17 cellular contexts compared by ENCODE assay signal in the genomic region with DNA sequence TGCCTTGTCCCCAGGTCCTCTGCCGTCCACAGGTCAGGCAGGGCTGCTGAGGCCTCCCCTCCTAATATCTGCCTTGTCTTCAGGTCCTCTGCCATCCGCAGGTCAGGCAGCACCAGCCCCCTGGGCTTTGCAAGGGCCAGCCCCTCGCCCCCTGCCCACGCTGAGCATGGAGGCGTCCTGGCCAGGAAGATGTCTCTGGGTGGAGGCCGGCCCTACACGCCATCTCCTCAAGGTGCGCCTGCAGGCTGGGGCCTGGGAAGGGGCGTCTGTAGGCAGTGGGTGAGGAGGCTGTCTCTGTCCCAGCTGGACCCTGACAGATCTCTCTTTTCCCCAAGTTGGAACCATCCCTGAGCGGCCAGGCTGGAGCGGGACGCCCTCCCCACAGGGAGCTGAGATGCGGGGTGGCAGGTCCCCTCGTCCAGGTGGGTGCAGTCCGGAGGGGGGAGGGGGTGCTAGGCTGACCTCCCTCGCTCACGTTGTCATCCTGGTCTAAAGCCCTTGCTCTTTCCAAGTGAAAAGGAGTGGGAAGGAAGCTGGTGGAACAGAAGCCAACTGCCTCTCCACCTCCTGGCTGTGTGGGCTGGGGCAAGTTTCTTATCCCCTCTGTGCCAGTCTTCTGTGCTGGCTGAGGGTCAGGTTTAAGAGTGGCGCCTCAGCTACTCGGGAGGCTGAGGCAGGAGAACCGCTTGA. TPM values are rescaled to one million over a fixed set of nuclear protein-coding genes. Genes with fewer than 3 reads are reported as not detected.
A peak's percentile ranks its signal among the peaks of the same experiment; 100 is the strongest.
DNase-seq lines count a peak whose midpoint lies in the region; TF ChIP-seq lines count a peak whose summit lies in the region.
"Had no signal": no experiment of that assay in that cellular context is flagged by ENCODE, and none has a peak within 500 bp of the region (broad histone marks: within the 10 kb centered on the region; RNA-seq: fewer than 3 reads in every experiment).

No MANE protein-coding gene starts in this region.

- CTCF ChIA-PET in HEK293 (lab: Yijun Ruan, JAX) = interaction anchor here (1.8 kb wide), 1 partner anchor 71 kb away, joined by 4 read pairs; no protein-coding TSS in a partner anchor
- CTCF ChIA-PET in HEK293T (lab: Yijun Ruan, JAX) = no interaction called here

- H3K4me2 ChIP-seq in osteoblast (ENCODE audit: insufficient read depth, low read length) = no peak overlapping the region
- H3K4me2 ChIP-seq: BLaER1 treated with 17β-estradiol and CSF1 and Interleukin-3, amounts not matched to agents 10 nM and 100 nM; GM23338 had no signal

- POLR2A ChIA-PET in HEK293 (lab: Yijun Ruan, JAX) = no interaction called here
- POLR2A ChIA-PET in HEK293T (lab: Yijun Ruan, JAX) = no interaction called here

- no peaks in the 10 kb centered on the region for H3K27me3 ChIP-seq in BE2C
- no peaks in the 10 kb centered on the region for H3K27me3 ChIP-seq in osteoblast (ENCODE audit: insufficient read depth, low read length)
- H3K27me3 ChIP-seq: BLaER1 treated with 17β-estradiol and CSF1 and Interleukin-3, amounts not matched to agents 10 nM and 100 nM had no signal

- DNase-seq in BE2C (peak; percentile 9), caudate nucleus (lab: John Stamatoyannopoulos, UW) (no peak), osteoblast (ENCODE audit: insufficient read length, low spot score, missing footprints) (peak; percentile 86), islet precursor cell (no peak), HEK293T (ENCODE audit: extremely low spot score) (no peak), NCI-H146 treated with DMSO at 0.1 percent for 48 hours (lab: John Stamatoyannopoulos, UW; ENCODE audit: unreplicated experiment) (no peak), NCI-H2196 (lab: John Stamatoyannopoulos, UW; ENCODE audit: unreplicated experiment) (no peak)
- DNase-seq: CD4-positive, CD25-positive, alpha-beta regulatory T cell; CD8-positive, alpha-beta memory T cell; COR-L47; DMS 273 treated with DMSO at 0.1 percent for 48 hours; DMS53; DND-41; EL had no signal

- H4K20me1 ChIP-seq in osteoblast (ENCODE audit: insufficient read depth, low read length) = peaks cover 9% of the 10 kb centered on the region

- H3K4me3 ChIP-seq in BE2C (ENCODE audit: low read depth, low read length) (no peak overlapping the region), HEK293 (ENCODE audit: low read depth, low read length) (no peak overlapping the region), osteoblast (ENCODE audit: insufficient read depth, low read length) (no peak overlapping the region)
- H3K4me3 ChIP-seq: BLaER1 treated with 17β-estradiol and CSF1 and Interleukin-3, amounts not matched to agents 10 nM and 100 nM; GM23338 had no signal

- peaks cover 8% of the 10 kb centered on the region; the same call in 1 of the 2 replicates for H3K36me3 ChIP-seq in BE2C
- peaks cover 0 to 87% of the 10 kb centered on the region in 2 experiments; a peak in 2 of 3 replicates for H3K36me3 ChIP-seq in HEK293 (ENCODE audit: control insufficient read depth in 2 of 2, insufficient read depth in 1 of 2, low read length in 2 of 2)
- peaks cover 28% of the 10 kb centered on the region for H3K36me3 ChIP-seq in osteoblast (ENCODE audit: insufficient read depth, low read length)

- no peak overlapping the region for H3K27ac ChIP-seq in HEK293 (ENCODE audit: extremely low read depth, low read depth, low read length)
- peak overlapping the region; percentile 18 for H3K27ac ChIP-seq in caudate nucleus (ENCODE audit: low read depth, low read length)
- no peak overlapping the region for H3K27ac ChIP-seq in osteoblast (ENCODE audit: low read depth, low read length)
- H3K27ac ChIP-seq: BLaER1 treated with 17β-estradiol and CSF1 and Interleukin-3, amounts not matched to agents 10 nM and 100 nM had no signal

- no peak overlapping the region for H2AFZ ChIP-seq in osteoblast (ENCODE audit: low read length)
- H2AFZ ChIP-seq: GM23338 had no signal

- H3K4me1 ChIP-seq in BE2C (peaks cover 14% of the 10 kb centered on the region), HEK293 (ENCODE audit: control insufficient read depth, insufficient read depth, low read length) (peaks cover 5% of the 10 kb centered on the region), osteoblast (ENCODE audit: insufficient read depth, low read length) (peaks cover 9% of the 10 kb centered on the region)

- no peaks in the 10 kb centered on the region for H3K79me2 ChIP-seq in osteoblast (ENCODE audit: insufficient read depth, low read length)

- TF ChIP-seq CTCF in BE2C (IDR thresholded peaks at IDR 0.05; ENCODE audit: low read depth, low read length) (no peak), HEK293 (tag by site-specific recombination; IDR thresholded peaks at IDR 0.05) (no peak), osteoblast (IDR thresholded peaks at IDR 0.05; ENCODE audit: extremely low read depth, low read depth, low read length) (no peak)

- H3K9me3 ChIP-seq in BE2C = no peaks in the 10 kb centered on the region
- no peaks in the 10 kb centered on the region for H3K9me3 ChIP-seq in HEK293 (ENCODE audit: control insufficient read depth, insufficient read depth, low read depth, low read length)
- no peaks in the 10 kb centered on the region for H3K9me3 ChIP-seq in osteoblast (ENCODE audit: low read depth, low read length)
- H3K9me3 ChIP-seq: BLaER1 treated with 17β-estradiol and CSF1 and Interleukin-3, amounts not matched to agents 10 nM and 100 nM had no signal

TF ChIP-seq in HEK293, 187 proteins besides CTCF, POLR2A, EP300 and RAD21:
- TF ChIP-seq ZFHX2 (tag by site-specific recombination; conservative IDR thresholded peaks at IDR 0.05) (peak; percentile 33; the same call in 1 of the 2 replicates), EGR2 (tag by site-specific recombination; IDR thresholded peaks at IDR 0.05; ENCODE audit: low read depth) (peak; percentile 55; the same call in 1 of the 2 replicates), ZNF549 (tag by site-specific recombination; IDR thresholded peaks at IDR 0.05) (no peak)

TF ChIP-seq in HEK293T, 16 proteins besides CTCF, POLR2A, EP300 and RAD21:
- TF ChIP-seq L3MBTL2 (conservative IDR thresholded peaks at IDR 0.05) (no peak), NFRKB (IDR thresholded peaks at IDR 0.05) (no peak), ZNF384 (IDR thresholded peaks at IDR 0.05) (no peak), PKNOX1 (IDR thresholded peaks at IDR 0.05) (no peak), SP1 (IDR thresholded peaks at IDR 0.05) (no peak), SUZ12 (IDR thresholded peaks at IDR 0.05) (no peak), TARDBP (IDR thresholded peaks at IDR 0.05) (no peak), HDGF (IDR thresholded peaks at IDR 0.05; ENCODE audit: borderline replicate concordance) (no peak), FOXM1 (IDR thresholded peaks at IDR 0.05; ENCODE audit: borderline replicate concordance) (no peak), FOXK2 (IDR thresholded peaks at IDR 0.05) (no peak), FOXA1 (IDR thresholded peaks at IDR 0.05) (no peak)

RNA-seq across cellular contexts. Expression of gene PUS1, which starts 13.9 kb away (rescaled TPM):
- polyA plus RNA-seq in BE2C (2012; ENCODE audit: insufficient read depth, insufficient read length, low read depth) = 128 TPM
- 6.5 and 7.6 TPM in 2 replicates for total RNA-seq in osteoblast

RNA-seq across cellular contexts. Expression of gene ULK1, which starts 20.7 kb away (rescaled TPM):
- 43.2 TPM for polyA plus RNA-seq in BE2C (2012; ENCODE audit: insufficient read depth, insufficient read length, low read depth)
- 13.3 and 14.1 TPM in 2 replicates for total RNA-seq in osteoblast

RNA-seq across cellular contexts. Expression of gene EP400, which starts 34.6 kb away (rescaled TPM):
- 50.5 TPM for polyA plus RNA-seq in BE2C (2012; ENCODE audit: insufficient read depth, insufficient read length, low read depth)
- 14.4 and 14.5 TPM in 2 replicates for total RNA-seq in osteoblast

Comparison
In these comparisons a context has a peak if more than half of its experiments do, and no peak if none do; other contexts are left out.
1. DNase-seq: peak in BE2C (single experiment) and osteoblast (single experiment); none in caudate nucleus (0 of 61), islet precursor cell (single experiment), HEK293T (single experiment), NCI-H146 treated with DMSO at 0.1 percent for 48 hours (single experiment) and NCI-H2196 (single experiment).